In the genomic region with DNA sequence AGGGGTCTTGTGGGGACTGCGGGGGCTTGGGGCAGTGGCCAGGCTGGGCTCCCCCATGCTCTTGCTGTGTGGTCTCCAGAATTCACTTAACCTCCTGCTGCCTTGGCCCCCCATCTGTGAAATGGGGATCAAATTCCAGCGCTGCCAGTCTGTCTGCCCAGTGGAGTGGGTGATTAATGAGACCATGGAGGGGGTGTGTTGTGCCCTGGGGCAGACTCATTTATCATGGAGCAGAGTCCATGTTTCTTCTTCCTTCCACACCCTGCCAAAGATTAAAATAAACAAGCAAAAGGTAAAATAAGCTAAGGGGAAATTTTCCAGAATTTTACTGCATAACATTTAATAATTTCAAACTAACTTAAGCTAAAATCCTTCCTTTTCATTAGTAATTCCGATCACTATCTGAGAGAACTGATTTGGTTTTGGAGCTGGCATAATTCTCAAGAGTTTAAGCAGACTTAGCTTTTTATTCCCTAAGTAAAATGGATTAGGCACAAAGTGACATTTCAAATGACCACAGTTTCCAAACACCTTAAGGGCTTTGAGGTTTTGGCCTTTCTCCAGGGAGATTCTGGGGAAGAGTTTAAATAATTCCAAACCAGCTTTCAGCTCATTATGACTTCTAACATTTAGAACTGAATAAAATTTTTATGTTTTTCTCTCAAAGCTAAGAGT, we compare ENCODE assay signal across 17 cellular contexts.
DNase-seq lines count a peak whose midpoint lies in the region; ATAC-seq and FAIRE-seq lines count a peak whose summit lies in the region.
"Had no signal": no experiment of that assay in that cellular context is flagged by ENCODE, and none has a peak within 500 bp of the region (broad histone marks: within the 10 kb centered on the region; RNA-seq: fewer than 3 reads in every experiment).

No MANE protein-coding gene starts in this region.

- no peak for DNase-seq in GM23248
- DNase-seq in RPMI7951 (ENCODE audit: low read depth), result peak; percentile 74
- peak; percentile 73 for DNase-seq in left kidney (ENCODE audit: low read depth, low spot score)
- peak; percentile 69 for DNase-seq in small intestine
- no peak for DNase-seq in activated naive CD8-positive, alpha-beta T cell treated with anti-CD3 and anti-CD28 coated beads, Interleukin-2, amount 50 U/mL, for 24 hours
- DNase-seq in AG20443 (ENCODE audit: low spot score), result no peak
- no peak for DNase-seq in activated CD8-positive, alpha-beta memory T cell treated with anti-CD3 and anti-CD28 coated beads for 24 hours
- DNase-seq: CD8-positive, alpha-beta memory T cell; KG1; MM.1S; NCI-H1105; NCI-H1694 treated with DMSO at 0.1 percent for 48 hours; NCI-H446; PC-9; SHP77 had no signal

- ATAC-seq in activated naive CD8-positive, alpha-beta T cell treated with anti-CD3 and anti-CD28 coated beads, Interleukin-2, amount 50 U/mL, for 24 hours, result no peak

- WGBS in GM23248 (ENCODE audit: low coverage in 1 of 2, low lambda C conversion rate in 2 of 2, missing lambda C conversion rate in 2 of 2), 2 experiments, result 97 to 99% methylated on average over 2 to 3 of the region's 3 CpGs
- WGBS in small intestine, 3 donors, result 50 to 66% (median 64%) methylated on average over 3 of the region's 3 CpGs

- in situ Hi-C loops in GM23248 (cut with MboI), result no loop called here

- H3K9ac ChIP-seq in GM23248, result no peak overlapping the region
- H3K9ac ChIP-seq: BLaER1 had no signal

- peaks cover 5% of the 10 kb centered on the region for H3K27me3 Mint-ChIP-seq in activated naive CD8-positive, alpha-beta T cell treated with anti-CD3 and anti-CD28 coated beads, Interleukin-2, amount 50 U/mL, for 24 hours

- H3K79me2 ChIP-seq in GM23248 (ENCODE audit: insufficient read depth), result no peaks in the 10 kb centered on the region

- no peaks in the 10 kb centered on the region for H3K36me3 Mint-ChIP-seq in activated naive CD8-positive, alpha-beta T cell treated with anti-CD3 and anti-CD28 coated beads, Interleukin-2, amount 50 U/mL, for 24 hours (ENCODE audit: low read depth)
- H3K36me3 Mint-ChIP-seq: CD8-positive, alpha-beta memory T cell had no signal

- H3K36me3 ChIP-seq in GM23248 (ENCODE audit: low read depth) (no peaks in the 10 kb centered on the region), small intestine (ENCODE audit: control insufficient read depth in 2 of 2, insufficient read depth in 2 of 2, low read length in 2 of 2) (no peaks in the 10 kb centered on the region)
- H3K36me3 ChIP-seq: BLaER1 had no signal

- no peaks in the 10 kb centered on the region for H3K9me2 ChIP-seq in GM23248 (ENCODE audit: insufficient read depth)

- peaks cover 7% of the 10 kb centered on the region; the same call in 1 of the 2 replicates for H3K4me1 ChIP-seq in GM23248 (ENCODE audit: insufficient read depth)
- peaks cover 0 to 4% of the 10 kb centered on the region in 2 donors for H3K4me1 ChIP-seq in small intestine (ENCODE audit: control insufficient read depth in 2 of 2, insufficient read depth in 1 of 2, low read depth in 1 of 2, low read length in 1 of 2)

- H3F3A ChIP-seq in GM23248 (ENCODE audit: insufficient read depth), result no peaks in the 10 kb centered on the region

- FAIRE-seq in small intestine (lab: Jason Lieb, UNC), result no peak

- peak overlapping the region; percentile 2 for H3K4me2 ChIP-seq in GM23248 (ENCODE audit: unreplicated experiment)
- H3K4me2 ChIP-seq: BLaER1, PC-9 had no signal

- H3K4me3 ChIP-seq in GM23248, result no peak overlapping the region
- no peak overlapping the region for H3K4me3 ChIP-seq in small intestine (ENCODE audit: low read depth in 1 of 2, low read length in 2 of 2)
- H3K4me3 ChIP-seq: BLaER1, PC-9 had no signal

- no peaks in the 10 kb centered on the region for H3K9me3 Mint-ChIP-seq in activated naive CD8-positive, alpha-beta T cell treated with anti-CD3 and anti-CD28 coated beads, Interleukin-2, amount 50 U/mL, for 24 hours
- H3K9me3 Mint-ChIP-seq: CD8-positive, alpha-beta memory T cell; HFFc6 had no signal

- H3K27ac Mint-ChIP-seq in activated naive CD8-positive, alpha-beta T cell treated with anti-CD3 and anti-CD28 coated beads, Interleukin-2, amount 50 U/mL, for 24 hours, result no peak overlapping the region
- H3K27ac Mint-ChIP-seq: CD8-positive, alpha-beta memory T cell; HFFc6 had no signal

- H3K4me3 Mint-ChIP-seq in activated naive CD8-positive, alpha-beta T cell treated with anti-CD3 and anti-CD28 coated beads, Interleukin-2, amount 50 U/mL, for 24 hours, result no peak overlapping the region
- H3K4me3 Mint-ChIP-seq: CD8-positive, alpha-beta memory T cell; HFFc6 had no signal

- H4K20me1 ChIP-seq in GM23248 (ENCODE audit: insufficient read depth), result no peaks in the 10 kb centered on the region
- H4K20me1 ChIP-seq: BLaER1 had no signal

- H3K27ac ChIP-seq in GM23248 (no peak overlapping the region), small intestine (ENCODE audit: low read depth in 1 of 2, low read length in 1 of 2) (no peak overlapping the region)
- H3K27ac ChIP-seq: BLaER1, PC-9 had no signal

- no peak overlapping the region for H2AFZ ChIP-seq in GM23248
- H2AFZ ChIP-seq: PC-9 had no signal

- H3K4me1 Mint-ChIP-seq in activated naive CD8-positive, alpha-beta T cell treated with anti-CD3 and anti-CD28 coated beads, Interleukin-2, amount 50 U/mL, for 24 hours, result no peaks in the 10 kb centered on the region
- H3K4me1 Mint-ChIP-seq: CD8-positive, alpha-beta memory T cell had no signal

- H3K27me3 ChIP-seq in GM23248 (replicated peaks; ENCODE audit: insufficient read depth), result no peaks in the 10 kb centered on the region
- no peaks in the 10 kb centered on the region for H3K27me3 ChIP-seq in small intestine (ENCODE audit: control insufficient read depth in 2 of 2, insufficient read depth in 2 of 2, low read length in 2 of 2)
- H3K27me3 ChIP-seq: BLaER1 had no signal

- H3K9me3 ChIP-seq in GM23248 (ENCODE audit: low read depth) (no peaks in the 10 kb centered on the region), small intestine (ENCODE audit: control insufficient read depth, low read depth) (no peaks in the 10 kb centered on the region)
- H3K9me3 ChIP-seq: BLaER1 had no signal

Comparison
In these comparisons a context has a peak if more than half of its experiments do, and no peak if none do; other contexts are left out.
1. DNase-seq: peak in RPMI7951 (single experiment), left kidney (single experiment) and small intestine (single experiment); none in GM23248 (single experiment), activated naive CD8-positive, alpha-beta T cell treated with anti-CD3 and anti-CD28 coated beads, Interleukin-2, amount 50 U/mL, for 24 hours (single experiment), AG20443 (single experiment) and activated CD8-positive, alpha-beta memory T cell treated with anti-CD3 and anti-CD28 coated beads for 24 hours (single experiment).